8 cellular contexts compared by ENCODE assay signal in genomic region chr2:225889452-225889851, GRCh38.
DNase-seq lines count a peak whose midpoint lies in the region; ATAC-seq and TF ChIP-seq lines count a peak whose summit lies in the region.

No MANE protein-coding gene starts in this region.

- H3K27me3 ChIP-seq in lung (ENCODE audit: control insufficient read depth, insufficient read depth): no peaks in the 10 kb centered on the region

- 0 to 9% methylated on average over 1 of the region's 1 CpG for WGBS in lung, 2 donors

- peak; percentile 82 for DNase-seq in AG09319 (ENCODE audit: extremely low read depth, low read depth)
- peak; percentile 41 for DNase-seq in NCI-H69 (lab: John Stamatoyannopoulos, UW)
- DNase-seq in central memory CD4-positive, alpha-beta T cell: peak; percentile 4
- no peak for DNase-seq in lung (ENCODE audit: low spot score)
- no peak for DNase-seq in activated T-cell treated with anti-CD3 and anti-CD28 coated beads, Interleukin-2, amount 50 U/mL, for 1 hour
- no peak for DNase-seq in T1000 (lab: John Stamatoyannopoulos, UW)

- no peaks in the 10 kb centered on the region for H3K9me3 ChIP-seq in lung (ENCODE audit: control insufficient read depth in 2 of 2, insufficient read depth in 1 of 2, low read length in 1 of 2)

- peak; percentile 70 for TF ChIP-seq CTCF in AG09319 (IDR thresholded peaks at IDR 0.05; ENCODE audit: low read depth, low read length)
- TF ChIP-seq CTCF in lung (IDR thresholded peaks at IDR 0.05; ENCODE audit: control extremely low read depth, extremely low read depth): peak; percentile 32

- no peak overlapping the region for H3K27ac ChIP-seq in lung (ENCODE audit: low read depth in 1 of 2, low read length in 1 of 2)

- ATAC-seq in GM18502 (IDR thresholded peaks at IDR 0.05; ENCODE audit: poor library complexity, unreplicated experiment): peak; percentile 85
- ATAC-seq in HG02981 (IDR thresholded peaks at IDR 0.05; ENCODE audit: unreplicated experiment): peak; percentile 79
- ATAC-seq in lung (ENCODE audit: insufficient read depth, low FRiP score): peak; percentile 53

- no peak overlapping the region for H3K4me3 ChIP-seq in lung

- H3K36me3 ChIP-seq in lung (ENCODE audit: control insufficient read depth in 2 of 2, insufficient read depth in 2 of 2, low read length in 2 of 2): no peaks in the 10 kb centered on the region

- peaks cover 0 to 3% of the 10 kb centered on the region in 2 donors for H3K4me1 ChIP-seq in lung (ENCODE audit: control insufficient read depth in 2 of 2, insufficient read depth in 2 of 2, low read length in 2 of 2)

Comparison
In these comparisons a context has a peak if more than half of its experiments do, and no peak if none do; other contexts are left out.
1. DNase-seq: peak in AG09319 (single experiment), NCI-H69 (single experiment) and central memory CD4-positive, alpha-beta T cell (single experiment); none in lung (single experiment), activated T-cell treated with anti-CD3 and anti-CD28 coated beads, Interleukin-2, amount 50 U/mL, for 1 hour (single experiment) and T1000 (single experiment).
2. Peak in every context shown above with its lines, with median percentiles within 50 percentile points of each other: ATAC-seq.